Comparison of ENCODE assay signal across 27 cellular contexts in the genomic region with DNA sequence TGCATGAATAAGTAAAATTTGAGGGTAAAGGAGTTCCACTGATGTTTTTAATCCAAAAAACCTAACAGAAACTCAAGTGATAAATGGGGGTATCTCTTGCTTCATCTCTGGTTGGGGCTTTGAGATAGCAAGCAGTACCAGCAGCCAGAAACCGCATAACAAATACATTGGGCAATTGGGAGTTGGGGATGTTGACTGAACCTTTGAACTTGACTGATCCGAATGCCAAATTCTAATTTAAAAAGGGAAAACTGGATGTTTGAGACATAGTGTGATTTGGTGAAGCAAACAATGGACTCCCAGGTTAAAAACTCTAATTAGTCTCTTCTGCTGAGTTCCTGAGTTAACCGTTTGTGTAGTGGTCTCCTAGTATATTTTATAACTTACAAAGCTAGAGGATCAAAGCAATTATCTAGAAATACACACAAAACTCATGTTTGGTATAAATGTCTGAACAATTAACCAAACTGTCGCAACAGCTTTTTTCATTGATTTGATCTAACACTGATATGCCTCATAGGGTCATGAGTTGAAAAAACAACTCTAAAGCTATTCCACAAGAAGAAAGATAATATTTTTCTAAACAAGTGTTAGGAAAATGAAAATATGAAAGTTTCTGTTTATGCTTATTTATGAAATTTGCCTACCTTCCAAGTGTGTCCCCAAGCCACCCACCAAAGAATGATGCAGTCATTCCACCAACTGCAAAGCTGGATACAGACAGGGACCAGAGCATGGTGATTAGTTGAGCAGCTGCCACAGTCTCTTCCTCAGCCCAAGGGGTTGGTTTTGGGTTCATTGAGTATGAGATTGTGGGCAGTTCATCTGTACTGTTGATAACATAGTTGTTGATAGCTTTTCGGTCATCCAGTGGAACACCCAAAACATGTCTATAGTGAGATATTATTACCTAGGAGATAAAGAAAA. TPM values are rescaled to one million over a fixed set of nuclear protein-coding genes. Genes with fewer than 3 reads are reported as not detected.
"Had no signal": no experiment of that assay in that cellular context is flagged by ENCODE, and none has a peak within 500 bp of the region (broad histone marks: within the 10 kb centered on the region; RNA-seq: fewer than 3 reads in every experiment).

No MANE protein-coding gene starts in this region.

- DNase-seq: activated CD4-positive, alpha-beta T cell treated with anti-CD3 and anti-CD28 coated beads for 48 hours; activated CD4-positive, CD25-positive, alpha-beta regulatory T cell; activated CD8-positive, alpha-beta T cell treated with anti-CD3 and anti-CD28 coated beads for 36 hours; activated naive CD4-positive, alpha-beta T cell treated with Interleukin-2 at 50 U/mL for 16 hours; activated naive CD8-positive, alpha-beta T cell treated with anti-CD3 and anti-CD28 coated beads, Interleukin-2, amount 10 ng/mL, durations not matched to agents 7 days and 5 days; activated T-cell treated with anti-CD3 and anti-CD28 coated beads, Interleukin-2, amount 50 U/mL, for 1 hour; body of pancreas; central memory CD4-positive, alpha-beta T cell; colonic mucosa; foreskin keratinocyte; hippocampal formation; islet precursor cell; left colon; nucleus accumbens; posterior cingulate gyrus; retina; stimulated activated naive CD8-positive, alpha-beta T cell treated with anti-CD3 and anti-CD28 coated beads, Interleukin-15, amount 100 ng/mL, for 72 hours; SW 1271; T-helper 2 cell; trophoblast cell had no signal

- H3K4me3 ChIP-seq: body of pancreas, colonic mucosa, lung, suprapubic skin, vagina had no signal

- H3K36me3 ChIP-seq: colonic mucosa, suprapubic skin, vagina had no signal

- H3K27ac ChIP-seq: body of pancreas, colonic mucosa, foreskin keratinocyte, suprapubic skin, vagina had no signal

- H3K9me3 ChIP-seq: body of pancreas, colonic mucosa, suprapubic skin, vagina had no signal

- H3K27me3 ChIP-seq: body of pancreas, colonic mucosa, foreskin keratinocyte, suprapubic skin, vagina had no signal

- ATAC-seq: activated CD8-positive, alpha-beta T cell treated with anti-CD3 and anti-CD28 coated beads for 36 hours; body of pancreas; foreskin keratinocyte; left colon; stimulated activated naive CD8-positive, alpha-beta T cell treated with anti-CD3 and anti-CD28 coated beads, Interleukin-15, amount 100 ng/mL, for 72 hours had no signal

- H3K4me1 ChIP-seq: colonic mucosa, foreskin keratinocyte, suprapubic skin, vagina had no signal

RNA-seq across cellular contexts. Expression of a gene that starts 12.4 kb away (rescaled TPM):
- total RNA-seq: activated CD8-positive, alpha-beta T cell treated with anti-CD3 and anti-CD28 coated beads for 36 hours; activated naive CD8-positive, alpha-beta T cell treated with anti-CD3 and anti-CD28 coated beads, Interleukin-2, amount 10 ng/mL, durations not matched to agents 7 days and 5 days; activated T-helper 2 cell treated with anti-CD3 and anti-CD28 coated beads, Interferon-gamma antibody, Interleukin-2, Interleukin-4, amounts not matched to agents 10 μg/mL and 5 μg/mL and 100 μg/mL, durations not matched to agents 14 hours and 24 hours and 36 hours; foreskin keratinocyte; left colon; mesothelial cell of epicardium; skeletal muscle tissue; vagina had no signal
- polyA plus RNA-seq: esophagus, foreskin keratinocyte, lung had no signal
